Comparison of ENCODE assay signal across 9 cellular contexts in the genomic region with DNA sequence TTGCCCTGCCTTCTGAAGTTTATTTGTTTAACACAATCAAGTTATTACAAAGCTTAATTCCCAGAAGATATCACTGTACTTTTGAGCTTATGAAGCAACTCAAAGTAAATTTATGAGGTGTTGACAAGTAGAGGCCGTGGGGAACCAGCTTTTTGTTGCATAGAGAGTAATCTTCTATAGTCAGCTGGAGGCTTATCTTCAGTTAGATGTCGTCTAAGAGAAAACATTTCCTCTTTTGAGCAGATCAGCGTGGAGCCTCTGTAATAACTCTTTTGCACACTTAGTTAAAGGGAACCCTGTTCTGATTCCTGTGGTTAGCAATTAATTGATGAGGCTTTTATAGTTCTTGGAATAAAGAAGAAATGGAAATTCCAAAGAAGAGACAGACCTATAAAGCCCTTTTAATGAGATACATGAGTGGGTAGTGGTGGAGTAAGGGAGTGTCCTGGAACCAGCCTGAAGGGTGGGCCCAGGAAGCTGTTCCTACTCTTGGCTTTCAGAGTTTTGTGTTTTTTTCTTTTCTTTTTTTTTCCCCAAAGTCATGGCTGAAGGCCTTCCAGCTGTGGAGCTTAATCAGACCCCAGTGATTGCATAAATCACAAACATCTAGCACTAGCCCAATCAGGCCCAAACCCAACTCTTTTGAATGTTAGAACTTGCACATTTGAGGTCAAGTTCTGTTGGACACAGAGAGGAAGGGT. TPM values are rescaled to one million over a fixed set of nuclear protein-coding genes. Genes with fewer than 3 reads are reported as not detected.
DNase-seq lines count a peak whose midpoint lies in the region; FAIRE-seq and TF ChIP-seq lines count a peak whose summit lies in the region.
"Had no signal": no experiment of that assay in that cellular context is flagged by ENCODE, and none has a peak within 500 bp of the region (broad histone marks: within the 10 kb centered on the region; RNA-seq: fewer than 3 reads in every experiment).

No MANE protein-coding gene starts in this region.

- no peaks in the 10 kb centered on the region for H3K27me3 ChIP-seq in AG04450 (ENCODE audit: control insufficient read depth, insufficient read depth, low read length)
- no peaks in the 10 kb centered on the region for H3K27me3 ChIP-seq in endothelial cell of umbilical vein (ENCODE audit: control insufficient read depth in 2 of 2, insufficient read depth in 2 of 2, low read length in 2 of 2)

- intact Hi-C loops in endothelial cell of umbilical vein (cut with micrococcal nuclease): no loop called here

- no peak overlapping the region for H3K9ac ChIP-seq in endothelial cell of umbilical vein (replicated peaks; ENCODE audit: extremely low read depth, insufficient read depth, low read length)

- no peaks in the 10 kb centered on the region for H3K36me3 Mint-ChIP-seq in nephron (ENCODE audit: low read depth)

- H4K20me1 ChIP-seq in endothelial cell of umbilical vein (replicated peaks; ENCODE audit: control insufficient read depth, extremely low read depth, insufficient read depth, low read length): no peaks in the 10 kb centered on the region

- peaks cover 39% of the 10 kb centered on the region for H3K4me1 Mint-ChIP-seq in nephron

- H3K9me1 ChIP-seq in endothelial cell of umbilical vein (replicated peaks; ENCODE audit: control insufficient read depth, extremely low read depth, insufficient read depth, low read length): no peaks in the 10 kb centered on the region

- BruUV-seq in endothelial cell of umbilical vein (replicated peaks; lab: Mats Ljungman, UMichigan): no TSS peak

- POLR2A ChIA-PET in AG04450 (lab: Yijun Ruan, JAX): interaction anchor here (0.6 to 2.4 kb wide), 12 partner anchors 19 to 519 kb away, joined by 3 to 32 read pairs (median 5); partner anchors contain the start of genes HEXIM1 and MAP3K14
- POLR2A ChIA-PET in endothelial cell of umbilical vein (lab: Charles Lee): no interaction called here

- H3K27ac ChIP-seq in AG04450 (ENCODE audit: low read depth, low read length): peak overlapping the region; percentile 75
- H3K27ac ChIP-seq in endothelial cell of umbilical vein (ENCODE audit: insufficient read depth, low read depth, low read length): no peak overlapping the region

- H3K4me3 Mint-ChIP-seq in nephron: peak overlapping the region in 1 of 3 experiments; percentile 47

- TF ChIP-seq CTCF in AG04450 (IDR thresholded peaks at IDR 0.05; ENCODE audit: low read depth, low read length): no peak
- no peak for TF ChIP-seq CTCF in endothelial cell of umbilical vein (IDR thresholded peaks at IDR 0.05; ENCODE audit: extremely low read depth in 1 of 2, insufficient read depth in 1 of 2, low read depth in 1 of 2, low read length in 2 of 2)
- no peak for TF ChIP-seq CTCF in nephron (IDR thresholded peaks at IDR 0.05; ENCODE audit: unreplicated experiment in 3 of 3)

- peak overlapping the region; percentile 47 to 85 (median 77) for H3K27ac Mint-ChIP-seq in nephron

- CTCF ChIA-PET in AG04450 (lab: Charles Lee) (interaction anchor here (1.0 to 1.1 kb wide), 2 partner anchors 28 to 98 kb away, joined by 3 read pairs; no protein-coding TSS in a partner anchor), endothelial cell of umbilical vein (lab: Charles Lee) (interaction anchor here (1.0 to 1.3 kb wide), 5 partner anchors 13 to 69 kb away, joined by 3 to 6 read pairs (median 3); no protein-coding TSS in a partner anchor)

- H3K27me3 Mint-ChIP-seq in nephron (ENCODE audit: low read depth): peaks cover 26% of the 10 kb centered on the region

- no peaks in the 10 kb centered on the region for H3K79me2 ChIP-seq in endothelial cell of umbilical vein (ENCODE audit: control insufficient read depth, insufficient read depth, low read length)

- DNase-seq in AG04450 (ENCODE audit: low read depth, low spot score) (peak; percentile 55), NCI-H146 (lab: John Stamatoyannopoulos, UW) (peak; percentile 64), endothelial cell of umbilical vein (ENCODE audit: low read depth, low spot score) (peak; percentile 92), superior temporal gyrus (ENCODE audit: extremely low spot score) (no peak), DMS153 (lab: John Stamatoyannopoulos, UW) (no peak), DMS53 (lab: John Stamatoyannopoulos, UW) (no peak), NCI-H446 treated with DMSO at 0.1 percent for 48 hours (lab: John Stamatoyannopoulos, UW) (no peak)
- DNase-seq: NCI-H2171 had no signal

- peaks cover 5% of the 10 kb centered on the region for H3K9me3 Mint-ChIP-seq in nephron

- peaks cover 15% of the 10 kb centered on the region for H3K4me1 ChIP-seq in endothelial cell of umbilical vein (ENCODE audit: control insufficient read depth, extremely low read depth, insufficient read depth, low read length)

- H3K4me2 ChIP-seq in endothelial cell of umbilical vein (ENCODE audit: insufficient read depth, low read length): no peak overlapping the region

- peak overlapping the region; percentile 56 for H2AFZ ChIP-seq in endothelial cell of umbilical vein (ENCODE audit: low read depth, low read length)

- peak; percentile 8 for FAIRE-seq in endothelial cell of umbilical vein (lab: Jason Lieb, UNC)

- dilution Hi-C loops in endothelial cell of umbilical vein (cut with MboI; ENCODE audit: extremely low pct_ligation_motif_present, low sequenced_read_pairs): no loop called here

- TF ChIP-seq POLR2A in endothelial cell of umbilical vein (IDR thresholded peaks at IDR 0.05; ENCODE audit: low read depth, low read length): no peak

- no peaks in the 10 kb centered on the region for H3K36me3 ChIP-seq in endothelial cell of umbilical vein (ENCODE audit: control insufficient read depth in 2 of 2, extremely low read depth in 1 of 2, insufficient read depth in 2 of 2, low read length in 2 of 2)

- no peak overlapping the region for H3K4me3 ChIP-seq in AG04450 (ENCODE audit: low read depth, low read length)
- H3K4me3 ChIP-seq in endothelial cell of umbilical vein (replicated peaks in 1 of 3; ENCODE audit: insufficient read depth in 1 of 3, low read depth in 1 of 3, low read length in 3 of 3): no peak overlapping the region

- H3K9me3 ChIP-seq in AG04450 (ENCODE audit: control insufficient read depth, insufficient read depth, low read length): no peaks in the 10 kb centered on the region
- H3K9me3 ChIP-seq in endothelial cell of umbilical vein (replicated peaks; ENCODE audit: control insufficient read depth, insufficient read depth, low read length): no peaks in the 10 kb centered on the region

TF ChIP-seq in endothelial cell of umbilical vein, 7 proteins besides CTCF, POLR2A, EP300 and RAD21:
- no peak for TF ChIP-seq GATA2 (IDR thresholded peaks at IDR 0.05; ENCODE audit: insufficient read depth, insufficient read length, low read depth, low read length)
- TF ChIP-seq EZH2 (IDR thresholded peaks at IDR 0.05; ENCODE audit: borderline replicate concordance, low read depth, low read length, severe bottlenecking): no peak
- TF ChIP-seq MYC (IDR thresholded peaks at IDR 0.05; ENCODE audit: low read depth, low read length): no peak
- no peak for TF ChIP-seq MAX (IDR thresholded peaks at IDR 0.05; ENCODE audit: insufficient read depth, insufficient read length)
- no peak for TF ChIP-seq POLR2AphosphoS5 (IDR thresholded peaks at IDR 0.05; ENCODE audit: insufficient read depth, low read depth, low read length)

RNA-seq across cellular contexts. Expression of gene MAP3K14, which starts 28.9 kb away (rescaled TPM):
- polyA plus RNA-seq in AG04450 (2011; rRNA removed): 4.9 and 6.6 TPM in 2 replicates
- 6.9 and 7.2 TPM in 2 replicates for polyA minus RNA-seq in AG04450 (2011; rRNA and poly(A)+ RNA removed)
- 7.9 and 9.8 TPM in 2 replicates for total RNA-seq in endothelial cell of umbilical vein
- polyA plus RNA-seq in endothelial cell of umbilical vein: 5.4 and 6.4 TPM in 2 replicates
- 4.0 and 5.3 TPM in 2 replicates for polyA plus RNA-seq in endothelial cell of umbilical vein (2011; cell fraction: cytosol; rRNA removed)
- polyA plus RNA-seq in endothelial cell of umbilical vein (2011; cell fraction: nucleus; rRNA removed): 11.9 and 13.4 TPM in 2 replicates
- 3.6 and 5.8 TPM in 2 replicates for polyA plus RNA-seq in endothelial cell of umbilical vein (2012)
- polyA minus RNA-seq in endothelial cell of umbilical vein: 4.2 and 4.4 TPM in 2 replicates
- polyA minus RNA-seq in endothelial cell of umbilical vein (2011; cell fraction: cytosol; rRNA and poly(A)+ RNA removed): 5.4 TPM
- 5.3 and 7.3 TPM in 2 replicates for polyA minus RNA-seq in endothelial cell of umbilical vein (2011; cell fraction: nucleus; rRNA and poly(A)+ RNA removed)

Comparison
In these comparisons a context has a peak if more than half of its experiments do, and no peak if none do; other contexts are left out.
1. DNase-seq: peak in AG04450 (single experiment), NCI-H146 (single experiment) and endothelial cell of umbilical vein (single experiment); none in superior temporal gyrus (single experiment), DMS153 (single experiment), DMS53 (single experiment) and NCI-H446 treated with DMSO at 0.1 percent for 48 hours (single experiment).